1 cellular context compared by ENCODE assay signal in genomic region chr6:112691289-112691688, GRCh38.
TF ChIP-seq lines count a peak whose summit lies in the region.

No MANE protein-coding gene starts in this region.

TF ChIP-seq in GM23338, 12 proteins besides CTCF, POLR2A, EP300 and RAD21 (continued from another document):
- no peak for TF ChIP-seq JUNB (IDR thresholded peaks at IDR 0.05; ENCODE audit: unreplicated experiment)
- no peak for TF ChIP-seq CREB1 (CRISPR knock-in tag; IDR thresholded peaks at IDR 0.05; ENCODE audit: low read depth)
- no peak for TF ChIP-seq EZH2 (IDR thresholded peaks at IDR 0.05; ENCODE audit: low read depth, unreplicated experiment)
